Comparison of ENCODE assay signal across 1 cellular context in the genomic region with DNA sequence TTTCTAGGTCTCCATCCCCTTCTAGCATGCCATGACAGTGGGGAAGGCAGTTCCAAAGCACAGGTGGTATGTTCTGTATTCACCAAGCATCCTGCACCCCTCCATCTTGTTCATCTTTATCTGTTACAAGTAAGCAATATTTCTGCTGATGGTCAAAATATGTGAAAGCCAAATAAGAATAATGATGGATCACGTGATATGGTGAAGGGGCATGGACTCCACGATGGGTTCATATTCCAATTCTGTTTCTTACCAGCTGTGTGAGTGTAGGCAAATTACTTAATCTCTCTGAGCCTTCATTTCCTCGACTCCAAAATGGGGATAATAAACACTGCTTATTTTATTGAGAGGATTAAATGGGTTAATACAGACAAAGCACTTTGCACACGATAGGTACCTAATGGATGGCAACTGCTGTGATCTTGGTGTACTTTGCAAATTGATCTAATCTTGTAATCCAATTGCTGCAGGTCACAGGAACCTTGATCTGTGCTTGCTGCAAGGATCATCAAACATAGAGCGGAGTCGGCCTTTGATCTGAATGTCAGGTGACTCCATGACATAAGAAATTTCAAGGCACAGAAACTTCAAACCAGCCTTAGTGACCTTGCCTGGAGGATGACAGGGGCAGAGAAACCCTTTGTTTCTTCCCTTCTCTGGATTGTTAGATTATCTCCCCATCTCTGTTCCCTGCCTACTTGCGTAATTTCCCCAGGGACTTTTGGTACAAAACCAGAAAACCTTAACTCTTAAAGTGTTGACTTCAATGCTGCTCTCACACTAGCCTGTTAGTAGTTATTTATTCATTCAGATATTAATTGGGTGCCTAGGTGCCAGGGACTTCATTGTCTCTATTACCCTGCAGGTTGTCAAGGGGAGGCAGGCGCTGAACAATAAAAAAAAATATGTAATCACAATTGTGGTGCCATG.
A peak's percentile ranks its signal among the peaks of the same experiment; 100 is the strongest.
TF ChIP-seq lines count a peak whose summit lies in the region.

No MANE protein-coding gene starts in this region.

TF ChIP-seq in HepG2, 621 proteins besides CTCF, POLR2A, EP300 and RAD21 (continued from another document and continues in another):
- TF ChIP-seq, protein P1, sequence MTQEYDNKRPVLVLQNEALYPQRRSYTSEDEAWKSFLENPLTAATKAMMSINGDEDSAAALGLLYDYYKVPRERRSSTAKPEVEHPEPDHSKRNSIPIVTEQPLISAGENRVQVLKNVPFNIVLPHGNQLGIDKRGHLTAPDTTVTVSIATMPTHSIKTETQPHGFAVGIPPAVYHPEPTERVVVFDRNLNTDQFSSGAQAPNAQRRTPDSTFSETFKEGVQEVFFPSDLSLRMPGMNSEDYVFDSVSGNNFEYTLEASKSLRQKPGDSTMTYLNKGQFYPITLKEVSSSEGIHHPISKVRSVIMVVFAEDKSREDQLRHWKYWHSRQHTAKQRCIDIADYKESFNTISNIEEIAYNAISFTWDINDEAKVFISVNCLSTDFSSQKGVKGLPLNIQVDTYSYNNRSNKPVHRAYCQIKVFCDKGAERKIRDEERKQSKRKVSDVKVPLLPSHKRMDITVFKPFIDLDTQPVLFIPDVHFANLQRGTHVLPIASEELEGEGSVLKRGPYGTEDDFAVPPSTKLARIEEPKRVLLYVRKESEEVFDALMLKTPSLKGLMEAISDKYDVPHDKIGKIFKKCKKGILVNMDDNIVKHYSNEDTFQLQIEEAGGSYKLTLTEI (CRISPR knock-in tag; conservative IDR thresholded peaks at IDR 0.05) = no peak
- 0 out of 2 replicates have a peak, but pooled peaks have one; percentile 44 for TF ChIP-seq SIN3B (IDR thresholded peaks at IDR 0.05; ENCODE audit: low read length)
- peak; percentile 79; the same call in 1 of the 2 replicates for TF ChIP-seq IKZF5 (CRISPR knock-in tag; IDR thresholded peaks at IDR 0.05)
- TF ChIP-seq ZNF674 (CRISPR knock-in tag; IDR thresholded peaks at IDR 0.05; ENCODE audit: low read depth) = no peak
- TF ChIP-seq ZNF18 (CRISPR knock-in tag; IDR thresholded peaks at IDR 0.05; ENCODE audit: insufficient replicate concordance) = no peak
- TF ChIP-seq MTA3 (CRISPR knock-in tag; IDR thresholded peaks at IDR 0.05) = no peak
- TF ChIP-seq ZNF253 (CRISPR knock-in tag; IDR thresholded peaks at IDR 0.05; ENCODE audit: borderline replicate concordance) = no peak
- TF ChIP-seq RBFOX2 (IDR thresholded peaks at IDR 0.05; ENCODE audit: low read depth, low read length) = no peak
- TF ChIP-seq, protein P2, sequence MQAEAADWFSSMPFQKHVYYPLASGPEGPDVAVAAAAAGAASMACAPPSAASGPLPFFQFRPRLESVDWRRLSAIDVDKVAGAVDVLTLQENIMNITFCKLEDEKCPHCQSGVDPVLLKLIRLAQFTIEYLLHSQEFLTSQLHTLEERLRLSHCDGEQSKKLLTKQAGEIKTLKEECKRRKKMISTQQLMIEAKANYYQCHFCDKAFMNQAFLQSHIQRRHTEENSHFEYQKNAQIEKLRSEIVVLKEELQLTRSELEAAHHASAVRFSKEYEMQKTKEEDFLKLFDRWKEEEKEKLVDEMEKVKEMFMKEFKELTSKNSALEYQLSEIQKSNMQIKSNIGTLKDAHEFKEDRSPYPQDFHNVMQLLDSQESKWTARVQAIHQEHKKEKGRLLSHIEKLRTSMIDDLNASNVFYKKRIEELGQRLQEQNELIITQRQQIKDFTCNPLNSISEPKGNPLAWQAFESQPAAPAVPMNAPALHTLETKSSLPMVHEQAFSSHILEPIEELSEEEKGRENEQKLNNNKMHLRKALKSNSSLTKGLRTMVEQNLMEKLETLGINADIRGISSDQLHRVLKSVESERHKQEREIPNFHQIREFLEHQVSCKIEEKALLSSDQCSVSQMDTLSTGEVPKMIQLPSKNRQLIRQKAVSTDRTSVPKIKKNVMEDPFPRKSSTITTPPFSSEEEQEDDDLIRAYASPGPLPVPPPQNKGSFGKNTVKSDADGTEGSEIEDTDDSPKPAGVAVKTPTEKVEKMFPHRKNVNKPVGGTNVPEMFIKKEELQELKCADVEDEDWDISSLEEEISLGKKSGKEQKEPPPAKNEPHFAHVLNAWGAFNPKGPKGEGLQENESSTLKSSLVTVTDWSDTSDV (CRISPR knock-in tag; IDR thresholded peaks at IDR 0.05) = no peak
- no peak for TF ChIP-seq EEA1 (CRISPR knock-in tag; IDR thresholded peaks at IDR 0.05; ENCODE audit: borderline replicate concordance)
- TF ChIP-seq ZNF564 (CRISPR knock-in tag; IDR thresholded peaks at IDR 0.05) = 0 out of 2 replicates have a peak, but pooled peaks have one; percentile 50
- TF ChIP-seq ZNF318 (CRISPR knock-in tag; IDR thresholded peaks at IDR 0.05) = 0 out of 2 replicates have a peak, but pooled peaks have one; percentile 49
- TF ChIP-seq SCMH1 (CRISPR knock-in tag; IDR thresholded peaks at IDR 0.05; ENCODE audit: borderline replicate concordance) = no peak
- TF ChIP-seq ZNF784 (CRISPR knock-in tag; IDR thresholded peaks at IDR 0.05; ENCODE audit: borderline replicate concordance) = no peak
- peak; percentile 87 for TF ChIP-seq ERF (CRISPR knock-in tag; IDR thresholded peaks at IDR 0.05)
- 0 out of 2 replicates have a peak, but pooled peaks have one; percentile 15 for TF ChIP-seq ZNF770 (CRISPR knock-in tag; IDR thresholded peaks at IDR 0.05)
- TF ChIP-seq RORA (CRISPR knock-in tag; IDR thresholded peaks at IDR 0.05) = no peak
- TF ChIP-seq SIX1 (CRISPR knock-in tag; IDR thresholded peaks at IDR 0.05; ENCODE audit: borderline replicate concordance) = peak; percentile 92
- TF ChIP-seq KLF16 (CRISPR knock-in tag; IDR thresholded peaks at IDR 0.05) = peak in 1 of 2 experiments; percentile 85; a peak in 2 of 4 replicates
- TF ChIP-seq MAFG (CRISPR knock-in tag; IDR thresholded peaks at IDR 0.05) = no peak
- no peak for TF ChIP-seq NBN (conservative IDR thresholded peaks at IDR 0.05)
- no peak for TF ChIP-seq FOXM1 (CRISPR knock-in tag; IDR thresholded peaks at IDR 0.05)
- no peak for TF ChIP-seq DR1 (CRISPR knock-in tag; IDR thresholded peaks at IDR 0.05)
- no peak for TF ChIP-seq ZNF678 (CRISPR knock-in tag; IDR thresholded peaks at IDR 0.05)
- TF ChIP-seq, protein P3, sequence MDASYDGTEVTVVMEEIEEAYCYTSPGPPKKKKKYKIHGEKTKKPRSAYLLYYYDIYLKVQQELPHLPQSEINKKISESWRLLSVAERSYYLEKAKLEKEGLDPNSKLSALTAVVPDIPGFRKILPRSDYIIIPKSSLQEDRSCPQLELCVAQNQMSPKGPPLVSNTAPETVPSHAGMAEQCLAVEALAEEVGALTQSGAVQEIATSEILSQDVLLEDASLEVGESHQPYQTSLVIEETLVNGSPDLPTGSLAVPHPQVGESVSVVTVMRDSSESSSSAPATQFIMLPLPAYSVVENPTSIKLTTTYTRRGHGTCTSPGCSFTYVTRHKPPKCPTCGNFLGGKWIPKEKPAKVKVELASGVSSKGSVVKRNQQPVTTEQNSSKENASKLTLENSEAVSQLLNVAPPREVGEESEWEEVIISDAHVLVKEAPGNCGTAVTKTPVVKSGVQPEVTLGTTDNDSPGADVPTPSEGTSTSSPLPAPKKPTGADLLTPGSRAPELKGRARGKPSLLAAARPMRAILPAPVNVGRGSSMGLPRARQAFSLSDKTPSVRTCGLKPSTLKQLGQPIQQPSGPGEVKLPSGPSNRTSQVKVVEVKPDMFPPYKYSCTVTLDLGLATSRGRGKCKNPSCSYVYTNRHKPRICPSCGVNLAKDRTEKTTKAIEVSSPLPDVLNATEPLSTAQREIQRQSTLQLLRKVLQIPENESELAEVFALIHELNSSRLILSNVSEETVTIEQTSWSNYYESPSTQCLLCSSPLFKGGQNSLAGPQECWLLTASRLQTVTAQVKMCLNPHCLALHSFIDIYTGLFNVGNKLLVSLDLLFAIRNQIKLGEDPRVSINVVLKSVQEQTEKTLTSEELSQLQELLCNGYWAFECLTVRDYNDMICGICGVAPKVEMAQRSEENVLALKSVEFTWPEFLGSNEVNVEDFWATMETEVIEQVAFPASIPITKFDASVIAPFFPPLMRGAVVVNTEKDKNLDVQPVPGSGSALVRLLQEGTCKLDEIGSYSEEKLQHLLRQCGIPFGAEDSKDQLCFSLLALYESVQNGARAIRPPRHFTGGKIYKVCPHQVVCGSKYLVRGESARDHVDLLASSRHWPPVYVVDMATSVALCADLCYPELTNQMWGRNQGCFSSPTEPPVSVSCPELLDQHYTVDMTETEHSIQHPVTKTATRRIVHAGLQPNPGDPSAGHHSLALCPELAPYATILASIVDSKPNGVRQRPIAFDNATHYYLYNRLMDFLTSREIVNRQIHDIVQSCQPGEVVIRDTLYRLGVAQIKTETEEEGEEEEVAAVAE (CRISPR knock-in tag; IDR thresholded peaks at IDR 0.05; ENCODE audit: borderline replicate concordance) = no peak
